Comparison of ENCODE assay signal across 14 cellular contexts in the genomic region with DNA sequence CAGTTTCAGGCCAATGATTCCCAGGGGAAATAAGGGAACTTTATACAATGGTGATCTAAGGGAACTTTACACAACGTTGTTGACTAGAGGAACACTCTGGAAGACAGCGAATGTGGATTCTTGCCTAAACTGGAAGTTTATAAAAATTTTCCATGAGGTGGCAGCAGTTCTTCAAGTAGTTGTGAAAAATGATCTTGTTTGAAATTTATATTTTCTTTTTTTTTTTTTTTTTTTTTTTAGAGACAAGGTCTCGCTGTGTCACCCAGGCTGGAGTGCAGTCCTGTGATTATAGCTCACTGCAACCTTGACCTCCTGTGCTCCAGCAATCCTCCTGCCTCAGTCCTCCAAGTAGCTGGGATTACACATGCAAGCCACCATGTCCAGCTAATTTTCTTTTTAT. TPM values are rescaled to one million over a fixed set of nuclear protein-coding genes. Genes with fewer than 3 reads are reported as not detected.
DNase-seq lines count a peak whose midpoint lies in the region; ATAC-seq, FAIRE-seq and TF ChIP-seq lines count a peak whose summit lies in the region.
"Had no signal": no experiment of that assay in that cellular context is flagged by ENCODE, and none has a peak within 500 bp of the region (broad histone marks: within the 10 kb centered on the region; RNA-seq: fewer than 3 reads in every experiment).

No MANE protein-coding gene starts in this region.

- RAD21 ChIA-PET in HCT116 (lab: Charles Lee; ENCODE audit: low non-redundant PET in 1 of 2, low total read pairs in 2 of 2, uncharacterized antibody in 2 of 2, unreplicated experiment in 2 of 2): no interaction called here

- no peaks in the 10 kb centered on the region for H3K9me3 ChIP-seq in HCT116 (ENCODE audit: control insufficient read depth in 1 of 2, insufficient read depth in 1 of 2, low read depth in 1 of 2, low read length in 2 of 2)
- H3K9me3 ChIP-seq: gastrocnemius medialis had no signal

- no peak overlapping the region for H3K4me3 ChIP-seq in HCT116 (replicated peaks in 1 of 2; ENCODE audit: low read depth in 1 of 2, low read length in 2 of 2)
- no peak overlapping the region for H3K4me3 ChIP-seq in coronary artery
- H3K4me3 ChIP-seq: gastrocnemius medialis, skin epidermis had no signal

- peak; percentile 60 for TF ChIP-seq RAD21 in HCT116 (IDR thresholded peaks at IDR 0.05; ENCODE audit: low read depth)

- ATAC-seq in HCT116 (no peak), HG03039 (IDR thresholded peaks at IDR 0.05; ENCODE audit: unreplicated experiment) (no peak)
- ATAC-seq: activated CD8-positive, alpha-beta memory T cell treated with anti-CD3 and anti-CD28 coated beads, Interleukin-2, amount 10 ng/mL, durations not matched to agents 7 days and 5 days had no signal

- H3K4me2 ChIP-seq in HCT116 (ENCODE audit: low read length): no peak overlapping the region

- H2AFZ ChIP-seq in HCT116 (ENCODE audit: low read depth, low read length, poor library complexity, severe bottlenecking): peak overlapping the region; percentile 88

- no peaks in the 10 kb centered on the region for H3K36me3 ChIP-seq in HCT116 (ENCODE audit: control insufficient read depth in 1 of 2, insufficient read depth in 2 of 2, low read length in 2 of 2)
- H3K36me3 ChIP-seq: gastrocnemius medialis had no signal

- no peaks in the 10 kb centered on the region for H3K9me2 ChIP-seq in HCT116 (ENCODE audit: insufficient read depth)

- intact Hi-C loops in HCT116 (cut with micrococcal nuclease): no loop called here

- POLR2A ChIA-PET in HCT116 (lab: Charles Lee): interaction anchor here (0.6 kb wide), 1 partner anchor 1318 kb away, joined by 3 read pairs; no protein-coding TSS in a partner anchor

- H4K20me1 ChIP-seq in HCT116 (ENCODE audit: insufficient read depth): no peaks in the 10 kb centered on the region

- TF ChIP-seq CTCF in HCT116 (IDR thresholded peaks at IDR 0.05 in 2 of 3, conservative IDR thresholded peaks at IDR 0.05 in 1 of 3; ENCODE audit: borderline replicate concordance in 1 of 3, insufficient read depth in 1 of 3, low read depth in 2 of 3, low read length in 2 of 3) (peak in 1 of 3 experiments; percentile 34; a peak in 1 of 6 replicates), coronary artery (IDR thresholded peaks at IDR 0.05) (no peak)

- H3K27me3 ChIP-seq in HCT116 (ENCODE audit: insufficient read depth, low read length): no peaks in the 10 kb centered on the region
- H3K27me3 ChIP-seq: gastrocnemius medialis had no signal

- CTCF ChIA-PET in HCT116 (lab: Charles Lee): no interaction called here

- H3K9ac ChIP-seq in HCT116 (ENCODE audit: low read length): no peak overlapping the region

- no peak for TF ChIP-seq POLR2A in HCT116 (IDR thresholded peaks at IDR 0.05; ENCODE audit: borderline replicate concordance, extremely low read depth, insufficient read depth, insufficient read length)

- H3K27ac ChIP-seq in HCT116 (ENCODE audit: low read depth, low read length) (no peak overlapping the region), coronary artery (no peak overlapping the region)
- H3K27ac ChIP-seq: gastrocnemius medialis, skin epidermis had no signal

- BruUV-seq in HCT116 (replicated peaks; lab: Mats Ljungman, UMichigan): no TSS peak

- H3K79me2 ChIP-seq in HCT116 (ENCODE audit: insufficient read depth, low read length): no peaks in the 10 kb centered on the region

- DNase-seq in HCT116 (ENCODE audit: low read depth, low spot score) (no peak), amniotic stem cell (lab: John Stamatoyannopoulos, UW) (peak; percentile 41), left kidney (ENCODE audit: low read depth, low spot score) (peak; percentile 44), coronary artery (ENCODE audit: low spot score) (no peak), NCI-H1930 (lab: John Stamatoyannopoulos, UW) (no peak), T-helper 2 cell (no peak)
- DNase-seq: activated CD8-positive, alpha-beta memory T cell treated with anti-CD3 and anti-CD28 coated beads, Interleukin-2, amount 10 ng/mL, durations not matched to agents 7 days and 5 days; gastrocnemius medialis; GDM1; H9; NCI-H1694 had no signal

- peak; percentile 49 for FAIRE-seq in A204.1 (lab: Jason Lieb, UNC)

- peaks cover 0 to 13% of the 10 kb centered on the region in 2 experiments; a peak in 3 of 4 replicates for H3K4me1 ChIP-seq in HCT116 (ENCODE audit: control insufficient read depth in 1 of 2, insufficient read depth in 2 of 2, low read length in 2 of 2)

TF ChIP-seq in HCT116, 20 proteins besides CTCF, POLR2A, EP300 and RAD21:
- TF ChIP-seq EZH2phosphoT487 (IDR thresholded peaks at IDR 0.05; ENCODE audit: borderline replicate concordance) (no peak), ELF1 (IDR thresholded peaks at IDR 0.05; ENCODE audit: borderline replicate concordance, low read depth) (no peak), CEBPB (IDR thresholded peaks at IDR 0.05; ENCODE audit: low read depth) (no peak), POLR2AphosphoS5 (IDR thresholded peaks at IDR 0.05; ENCODE audit: low read depth, low read length) (no peak), SIN3A (IDR thresholded peaks at IDR 0.05; ENCODE audit: low read depth) (no peak), ZFX (IDR thresholded peaks at IDR 0.05) (no peak)
- TF ChIP-seq, protein P1, sequence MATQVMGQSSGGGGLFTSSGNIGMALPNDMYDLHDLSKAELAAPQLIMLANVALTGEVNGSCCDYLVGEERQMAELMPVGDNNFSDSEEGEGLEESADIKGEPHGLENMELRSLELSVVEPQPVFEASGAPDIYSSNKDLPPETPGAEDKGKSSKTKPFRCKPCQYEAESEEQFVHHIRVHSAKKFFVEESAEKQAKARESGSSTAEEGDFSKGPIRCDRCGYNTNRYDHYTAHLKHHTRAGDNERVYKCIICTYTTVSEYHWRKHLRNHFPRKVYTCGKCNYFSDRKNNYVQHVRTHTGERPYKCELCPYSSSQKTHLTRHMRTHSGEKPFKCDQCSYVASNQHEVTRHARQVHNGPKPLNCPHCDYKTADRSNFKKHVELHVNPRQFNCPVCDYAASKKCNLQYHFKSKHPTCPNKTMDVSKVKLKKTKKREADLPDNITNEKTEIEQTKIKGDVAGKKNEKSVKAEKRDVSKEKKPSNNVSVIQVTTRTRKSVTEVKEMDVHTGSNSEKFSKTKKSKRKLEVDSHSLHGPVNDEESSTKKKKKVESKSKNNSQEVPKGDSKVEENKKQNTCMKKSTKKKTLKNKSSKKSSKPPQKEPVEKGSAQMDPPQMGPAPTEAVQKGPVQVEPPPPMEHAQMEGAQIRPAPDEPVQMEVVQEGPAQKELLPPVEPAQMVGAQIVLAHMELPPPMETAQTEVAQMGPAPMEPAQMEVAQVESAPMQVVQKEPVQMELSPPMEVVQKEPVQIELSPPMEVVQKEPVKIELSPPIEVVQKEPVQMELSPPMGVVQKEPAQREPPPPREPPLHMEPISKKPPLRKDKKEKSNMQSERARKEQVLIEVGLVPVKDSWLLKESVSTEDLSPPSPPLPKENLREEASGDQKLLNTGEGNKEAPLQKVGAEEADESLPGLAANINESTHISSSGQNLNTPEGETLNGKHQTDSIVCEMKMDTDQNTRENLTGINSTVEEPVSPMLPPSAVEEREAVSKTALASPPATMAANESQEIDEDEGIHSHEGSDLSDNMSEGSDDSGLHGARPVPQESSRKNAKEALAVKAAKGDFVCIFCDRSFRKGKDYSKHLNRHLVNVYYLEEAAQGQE (IDR thresholded peaks at IDR 0.05; ENCODE audit: low read depth): no peak

RNA-seq across cellular contexts. Expression of gene GTF2I, which starts 32.1 kb away (rescaled TPM):
- 164 TPM for total RNA-seq in HCT116 (2021; ENCODE audit: unreplicated experiment)
- 41.1 and 50.2 TPM in 2 replicates for polyA plus RNA-seq in HCT116 (2012)

Comparison
In these comparisons a context has a peak if more than half of its experiments do, and no peak if none do; other contexts are left out.
1. DNase-seq: peak in amniotic stem cell (single experiment) and left kidney (single experiment); none in HCT116 (single experiment), coronary artery (single experiment), NCI-H1930 (0 of 2) and T-helper 2 cell (0 of 5).